In the genomic region with DNA sequence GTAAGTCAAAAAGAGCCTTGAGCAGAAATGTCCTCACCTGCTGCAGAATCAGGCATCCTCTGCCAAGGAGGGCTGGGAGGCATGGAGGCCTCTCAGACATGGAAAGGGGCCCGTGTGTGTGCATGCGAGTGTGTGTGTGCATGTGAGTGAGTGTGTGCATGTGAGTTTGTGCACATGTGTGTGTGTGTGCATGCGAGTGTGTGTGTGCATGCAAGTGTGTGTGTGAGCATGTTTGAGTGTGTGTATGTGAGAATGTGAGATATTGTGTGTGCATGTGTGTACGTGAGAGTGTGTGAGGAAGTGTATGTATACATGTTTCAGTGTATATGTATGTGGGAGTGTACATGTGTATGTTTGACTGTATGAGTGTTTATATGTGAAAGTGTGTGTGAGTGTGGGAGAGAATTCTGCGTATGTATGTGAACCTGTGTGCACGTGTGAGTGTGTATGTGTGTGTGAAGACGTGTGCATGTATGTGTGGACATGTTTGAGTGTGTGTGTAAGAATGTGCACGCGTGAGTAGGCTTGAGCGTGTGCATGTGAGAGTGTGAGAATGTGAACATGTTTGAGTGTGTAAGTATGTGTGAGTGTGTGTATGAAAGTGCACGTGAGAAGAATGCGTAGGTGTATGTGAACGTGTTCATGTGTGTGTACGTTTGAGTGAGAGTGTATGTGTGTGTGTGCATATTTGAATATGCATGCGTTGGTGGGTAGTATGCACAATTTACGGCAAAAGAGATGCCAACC, we compare ENCODE assay signal across 2 cellular contexts.
TF ChIP-seq lines count a peak whose summit lies in the region.

No MANE protein-coding gene starts in this region.

TF ChIP-seq in IMR-90, 13 proteins besides CTCF, POLR2A, EP300 and RAD21:
- TF ChIP-seq NFE2L2 (IDR thresholded peaks at IDR 0.05; ENCODE audit: low read depth, low read length) (no peak), BHLHE40 (IDR thresholded peaks at IDR 0.05; ENCODE audit: low read depth, low read length) (no peak), MAZ (IDR thresholded peaks at IDR 0.05; ENCODE audit: borderline replicate concordance, low read depth, low read length) (no peak), FOS (IDR thresholded peaks at IDR 0.05; ENCODE audit: low read depth, low read length) (no peak), CEBPB (IDR thresholded peaks at IDR 0.05; ENCODE audit: low read depth, low read length) (no peak)

TF ChIP-seq in GM12878, 131 proteins besides CTCF, POLR2A, EP300 and RAD21:
- TF ChIP-seq TBL1XR1 (IDR thresholded peaks at IDR 0.05; ENCODE audit: low read depth, low read length) = no peak
- TF ChIP-seq SIX5 (IDR thresholded peaks at IDR 0.05; ENCODE audit: low read depth, low read length, severe bottlenecking) = no peak
- TF ChIP-seq, protein P1, sequence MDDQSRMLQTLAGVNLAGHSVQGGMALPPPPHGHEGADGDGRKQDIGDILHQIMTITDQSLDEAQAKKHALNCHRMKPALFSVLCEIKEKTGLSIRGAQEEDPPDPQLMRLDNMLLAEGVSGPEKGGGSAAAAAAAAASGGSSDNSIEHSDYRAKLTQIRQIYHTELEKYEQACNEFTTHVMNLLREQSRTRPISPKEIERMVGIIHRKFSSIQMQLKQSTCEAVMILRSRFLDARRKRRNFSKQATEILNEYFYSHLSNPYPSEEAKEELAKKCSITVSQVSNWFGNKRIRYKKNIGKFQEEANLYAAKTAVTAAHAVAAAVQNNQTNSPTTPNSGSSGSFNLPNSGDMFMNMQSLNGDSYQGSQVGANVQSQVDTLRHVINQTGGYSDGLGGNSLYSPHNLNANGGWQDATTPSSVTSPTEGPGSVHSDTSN (IDR thresholded peaks at IDR 0.05; ENCODE audit: insufficient replicate concordance, low read depth, low read length) = peak; percentile 57
- TF ChIP-seq, protein P2, sequence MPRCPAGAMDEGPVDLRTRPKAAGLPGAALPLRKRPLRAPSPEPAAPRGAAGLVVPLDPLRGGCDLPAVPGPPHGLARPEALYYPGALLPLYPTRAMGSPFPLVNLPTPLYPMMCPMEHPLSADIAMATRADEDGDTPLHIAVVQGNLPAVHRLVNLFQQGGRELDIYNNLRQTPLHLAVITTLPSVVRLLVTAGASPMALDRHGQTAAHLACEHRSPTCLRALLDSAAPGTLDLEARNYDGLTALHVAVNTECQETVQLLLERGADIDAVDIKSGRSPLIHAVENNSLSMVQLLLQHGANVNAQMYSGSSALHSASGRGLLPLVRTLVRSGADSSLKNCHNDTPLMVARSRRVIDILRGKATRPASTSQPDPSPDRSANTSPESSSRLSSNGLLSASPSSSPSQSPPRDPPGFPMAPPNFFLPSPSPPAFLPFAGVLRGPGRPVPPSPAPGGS (IDR thresholded peaks at IDR 0.05; ENCODE audit: borderline replicate concordance, insufficient read depth, low read depth, low read length, poor library complexity, severe bottlenecking) = peak; percentile 88
